Comparison of ENCODE assay signal across 13 cellular contexts in the genomic region with DNA sequence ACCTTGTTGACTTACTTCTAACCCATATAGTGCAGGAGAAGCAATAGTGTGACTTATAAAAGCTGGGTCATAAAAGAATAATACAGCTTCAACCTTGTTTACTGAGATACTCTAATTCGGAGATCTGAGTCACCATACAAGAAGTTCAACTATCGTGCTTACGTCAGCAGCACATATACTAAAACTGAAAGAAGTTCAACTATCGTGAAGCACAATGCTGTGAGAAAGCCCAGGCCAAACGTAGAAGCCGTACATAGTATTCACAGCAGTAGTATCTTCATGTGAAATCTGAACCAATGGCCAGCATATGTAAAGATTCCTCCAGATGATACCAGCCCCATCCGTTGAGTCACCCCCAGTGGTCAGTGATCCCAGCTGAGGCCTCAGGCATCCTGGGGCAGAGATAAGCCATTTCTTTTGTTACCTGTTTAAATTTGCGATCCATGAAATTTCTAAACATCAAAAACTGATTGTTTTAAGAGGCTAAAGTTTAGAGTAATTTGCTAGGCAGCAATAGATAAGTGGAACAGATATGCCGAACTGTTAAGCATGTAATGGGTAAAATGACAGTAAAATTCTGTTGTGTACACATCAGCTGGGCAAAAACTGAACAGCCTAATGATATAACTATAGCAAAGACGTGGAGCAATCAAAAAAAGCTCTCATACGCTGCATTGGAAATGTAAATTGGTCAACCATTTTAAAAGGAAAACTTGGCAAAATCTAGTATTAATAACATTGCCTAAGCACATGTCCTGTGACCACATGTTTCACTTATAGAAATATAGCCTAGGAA. TPM values are rescaled to one million over a fixed set of nuclear protein-coding genes. Genes with fewer than 3 reads are reported as not detected.
A peak's percentile ranks its signal among the peaks of the same experiment; 100 is the strongest.
DNase-seq lines count a peak whose midpoint lies in the region; ATAC-seq, FAIRE-seq and TF ChIP-seq lines count a peak whose summit lies in the region.
"Had no signal": no experiment of that assay in that cellular context is flagged by ENCODE, and none has a peak within 500 bp of the region (broad histone marks: within the 10 kb centered on the region; RNA-seq: fewer than 3 reads in every experiment).

No MANE protein-coding gene starts in this region.

- peaks cover 9% of the 10 kb centered on the region for H3K36me3 Mint-ChIP-seq in activated CD8-positive, alpha-beta memory T cell treated with anti-CD3 and anti-CD28 coated beads, Interleukin-2, amount 10 ng/mL, durations not matched to agents 7 days and 5 days

- peak; percentile 72 for TF ChIP-seq POLR2A in transverse colon (IDR thresholded peaks at IDR 0.05)

- peaks cover 5 to 28% (median 13%) of the 10 kb centered on the region in 4 donors for H3K4me1 ChIP-seq in transverse colon
- H3K4me1 ChIP-seq: tibial nerve had no signal

- H3K36me3 ChIP-seq in transverse colon: no peaks in the 10 kb centered on the region
- H3K36me3 ChIP-seq: tibial nerve had no signal

- peaks cover 13% of the 10 kb centered on the region for H3K4me1 Mint-ChIP-seq in activated CD8-positive, alpha-beta memory T cell treated with anti-CD3 and anti-CD28 coated beads, Interleukin-2, amount 10 ng/mL, durations not matched to agents 7 days and 5 days

- peak; percentile 34 for TF ChIP-seq EP300 in transverse colon (IDR thresholded peaks at IDR 0.05; ENCODE audit: low read depth)

- H3K27ac Mint-ChIP-seq in activated CD8-positive, alpha-beta memory T cell treated with anti-CD3 and anti-CD28 coated beads, Interleukin-2, amount 10 ng/mL, durations not matched to agents 7 days and 5 days: peak overlapping the region; percentile 77
- H3K27ac Mint-ChIP-seq: T-helper 1 cell treated with Interleukin-12 subunit alpha and Interleukin-12 subunit beta and Interleukin-4 antibody, amounts not matched to agents 30 μg/mL and 1 μg/mL, for 36 hours had no signal

- DNase-seq in activated CD8-positive, alpha-beta memory T cell treated with anti-CD3 and anti-CD28 coated beads, Interleukin-2, amount 10 ng/mL, durations not matched to agents 7 days and 5 days: peak; percentile 48
- no peak for DNase-seq in activated CD8-positive, alpha-beta memory T cell treated with anti-CD3 and anti-CD28 coated beads, Interleukin-2, amount 50 U/mL, for 48 hours
- DNase-seq in SW 1271 (lab: John Stamatoyannopoulos, UW) (peak; percentile 89 to 92), fibroblast of the aortic adventitia (ENCODE audit: low read depth) (peak; percentile 60), transverse colon (peak; percentile 68), frontal cortex (ENCODE audit: low spot score in 2 of 2) (no peak), GM13977 (ENCODE audit: low spot score) (no peak), SK-N-DZ (ENCODE audit: low spot score) (no peak)
- DNase-seq: H7; stimulated activated CD4-positive, alpha-beta T cell treated with anti-CD3 and anti-CD28 coated beads, Interleukin-4, amount 100 ng/mL, for 4 hours had no signal

- ATAC-seq in activated CD8-positive, alpha-beta memory T cell treated with anti-CD3 and anti-CD28 coated beads, Interleukin-2, amount 10 ng/mL, durations not matched to agents 7 days and 5 days: peak; percentile 98

- in situ Hi-C loops in transverse colon (cut with MboI; ENCODE audit: low pct_ligation_motif_present in 1 of 4, low pct_unique_long_range_greater_than_20kb in 1 of 4, low sequenced_read_pairs in 3 of 4) (no loop called here), GM13977 (cut with MboI; ENCODE audit: low pct_unique_long_range_greater_than_20kb, low sequenced_read_pairs, unreplicated experiment) (no loop called here)

- peak overlapping the region; percentile 74 to 87 (median 85) for H3K27ac ChIP-seq in transverse colon
- H3K27ac ChIP-seq: tibial nerve had no signal

- CTCF ChIA-PET in activated CD8-positive, alpha-beta memory T cell treated with anti-CD3 and anti-CD28 coated beads, Interleukin-2, amount 10 ng/mL, durations not matched to agents 7 days and 5 days (lab: Charles Lee): interaction anchor here (1.1 kb wide), 1 partner anchor 170 kb away, joined by 5 read pairs; no protein-coding TSS in a partner anchor

- H3K27me3 ChIP-seq in transverse colon: no peaks in the 10 kb centered on the region
- H3K27me3 ChIP-seq: tibial nerve had no signal

- intact Hi-C loops in transverse colon (cut with DNase I; ENCODE audit: low total_unique reads): no loop called here

- H3K9me3 Mint-ChIP-seq in activated CD8-positive, alpha-beta memory T cell treated with anti-CD3 and anti-CD28 coated beads, Interleukin-2, amount 10 ng/mL, durations not matched to agents 7 days and 5 days (ENCODE audit: low read depth): peaks cover 10% of the 10 kb centered on the region
- H3K9me3 Mint-ChIP-seq: T-helper 1 cell treated with Interleukin-12 subunit alpha and Interleukin-12 subunit beta and Interleukin-4 antibody, amounts not matched to agents 30 μg/mL and 1 μg/mL, for 36 hours had no signal

- TF ChIP-seq CTCF in fibroblast of the aortic adventitia (IDR thresholded peaks at IDR 0.05; ENCODE audit: insufficient read depth, low read length) (no peak), transverse colon (IDR thresholded peaks at IDR 0.05) (peak in 2 of 5 experiments; percentile 9 to 18), GM13977 (IDR thresholded peaks at IDR 0.05; ENCODE audit: extremely low read depth, insufficient read depth, missing control alignments) (no peak)

- no peaks in the 10 kb centered on the region for H3K27me3 Mint-ChIP-seq in activated CD8-positive, alpha-beta memory T cell treated with anti-CD3 and anti-CD28 coated beads, Interleukin-2, amount 10 ng/mL, durations not matched to agents 7 days and 5 days

- H3K9me3 ChIP-seq in transverse colon: peaks cover 6 to 8% of the 10 kb centered on the region in 2 donors

- 42 to 55% methylated on average over 4 to 11 of the region's 11 CpGs for WGBS in transverse colon (ENCODE audit: low coverage in 1 of 2), 2 donors

- FAIRE-seq in frontal cortex (lab: Jason Lieb, UNC): no peak
- FAIRE-seq: GM12891 had no signal

- H3K4me3 ChIP-seq in fibroblast of the aortic adventitia (ENCODE audit: low read depth, low read length) (no peak overlapping the region), transverse colon (peak overlapping the region in 2 of 4 donors; percentile 6 to 14)
- H3K4me3 ChIP-seq: tibial nerve had no signal

- H3K4me3 Mint-ChIP-seq in activated CD8-positive, alpha-beta memory T cell treated with anti-CD3 and anti-CD28 coated beads, Interleukin-2, amount 10 ng/mL, durations not matched to agents 7 days and 5 days: peak overlapping the region; percentile 36
- H3K4me3 Mint-ChIP-seq: T-helper 1 cell treated with Interleukin-12 subunit alpha and Interleukin-12 subunit beta and Interleukin-4 antibody, amounts not matched to agents 30 μg/mL and 1 μg/mL, for 36 hours had no signal

RNA-seq across cellular contexts. Expression of a gene that starts 53.9 kb away (rescaled TPM):
- total RNA-seq in activated CD8-positive, alpha-beta memory T cell treated with anti-CD3 and anti-CD28 coated beads, Interleukin-2, amount 10 ng/mL, durations not matched to agents 7 days and 5 days: under 1 TPM; 0.73 to 0.82 TPM
- total RNA-seq in fibroblast of the aortic adventitia (ENCODE audit: low replicate concordance): 1.4 and 3.1 TPM in 2 replicates
- total RNA-seq in transverse colon: 10 to 100 TPM in 3 of 4 donors, 1 to 10 TPM in 1; 2.2 to 17.8 (median 13.9) TPM
- 5.3 TPM for total RNA-seq in frontal cortex
- 0.75 and 1.0 TPM in 2 replicates for polyA plus RNA-seq in SK-N-DZ (2014; cell fraction: cytosol; rRNA removed)
- 0.51 and 1.7 TPM in 2 replicates for polyA plus RNA-seq in SK-N-DZ (2014; cell fraction: nucleus; rRNA removed)

Comparison
In these comparisons a context has a peak if more than half of its experiments do, and no peak if none do; other contexts are left out.
1. DNase-seq: peak in activated CD8-positive, alpha-beta memory T cell treated with anti-CD3 and anti-CD28 coated beads, Interleukin-2, amount 10 ng/mL, durations not matched to agents 7 days and 5 days (single experiment), SW 1271 (2 of 2), fibroblast of the aortic adventitia (single experiment) and transverse colon (single experiment); none in activated CD8-positive, alpha-beta memory T cell treated with anti-CD3 and anti-CD28 coated beads, Interleukin-2, amount 50 U/mL, for 48 hours (single experiment), frontal cortex (0 of 2), GM13977 (single experiment) and SK-N-DZ (single experiment).